Comparison of ENCODE assay signal across 11 cellular contexts in the genomic region with DNA sequence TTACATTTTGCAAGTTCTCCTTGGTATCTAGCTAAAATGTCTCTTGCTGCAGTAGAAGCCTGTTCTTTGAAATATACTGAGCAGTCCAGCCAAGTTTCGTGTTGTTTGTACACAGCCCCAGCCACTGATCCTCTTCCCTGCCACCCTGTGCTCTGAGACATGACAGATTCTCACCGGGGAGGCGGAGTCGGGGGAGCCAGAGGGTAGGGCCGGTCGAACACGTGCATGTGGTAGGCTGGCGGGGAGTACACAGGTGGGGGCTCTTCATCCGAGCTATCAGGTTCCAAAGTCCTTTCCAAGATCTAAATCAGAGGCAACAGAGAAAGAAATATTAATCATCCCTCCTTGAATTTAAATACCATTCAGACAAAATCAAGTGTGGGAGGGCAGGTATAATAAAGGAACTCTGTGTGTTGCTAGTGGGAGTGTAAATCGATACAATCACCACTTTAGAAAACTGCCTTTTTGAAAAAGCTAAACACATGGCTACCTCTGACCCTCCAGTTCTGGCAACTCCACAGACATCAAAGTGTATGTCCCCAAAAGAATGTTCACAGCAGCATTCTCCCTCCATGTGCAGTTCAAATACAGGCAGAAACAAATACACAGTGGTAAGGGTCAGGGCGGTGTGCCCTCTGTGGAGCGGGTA. TPM values are rescaled to one million over a fixed set of nuclear protein-coding genes. Genes with fewer than 3 reads are reported as not detected.
DNase-seq lines count a peak whose midpoint lies in the region; ATAC-seq and TF ChIP-seq lines count a peak whose summit lies in the region.
"Had no signal": no experiment of that assay in that cellular context is flagged by ENCODE, and none has a peak within 500 bp of the region (broad histone marks: within the 10 kb centered on the region; RNA-seq: fewer than 3 reads in every experiment).

No MANE protein-coding gene starts in this region.

- H3K9me2 ChIP-seq in MM.1S (replicated peaks; ENCODE audit: insufficient read depth, low read length), result no peaks in the 10 kb centered on the region

- no peak overlapping the region for H3K4me2 ChIP-seq in MM.1S (ENCODE audit: low read depth, low read length)

- TF ChIP-seq POLR2A in esophagus muscularis mucosa (IDR thresholded peaks at IDR 0.05; ENCODE audit: low read depth) (no peak), testis (IDR thresholded peaks at IDR 0.05) (no peak)

- H3K4me1 Mint-ChIP-seq in stimulated activated memory B cell treated with anti-CD40 and anti-IgM and Interleukin-4, amounts not matched to agents 10 μg/mL and 1 μg/mL and 100 μg/mL, for 72 hours, result peaks cover 9% of the 10 kb centered on the region
- H3K4me1 Mint-ChIP-seq: memory B cell had no signal

- no peak overlapping the region for H3K4me3 ChIP-seq in esophagus muscularis mucosa
- H3K4me3 ChIP-seq in rectal smooth muscle tissue (ENCODE audit: low read length), result no peak overlapping the region
- no peak overlapping the region for H3K4me3 ChIP-seq in MM.1S (ENCODE audit: low read length)
- H3K4me3 ChIP-seq in testis, result no peak overlapping the region
- H3K4me3 ChIP-seq in right atrium auricular region, result no peak overlapping the region

- intact Hi-C loops in esophagus muscularis mucosa (cut with DNase I), result loop anchor here (5.0 kb wide), 2 partner anchors 68 to 108 kb away; partner anchors contain the start of gene VEZF1
- intact Hi-C loops in testis (cut with DNase I; ENCODE audit: low total_unique reads), result no loop called here

- peaks cover 50% of the 10 kb centered on the region for H3K27me3 Mint-ChIP-seq in stimulated activated memory B cell treated with anti-CD40 and anti-IgM and Interleukin-4, amounts not matched to agents 10 μg/mL and 1 μg/mL and 100 μg/mL, for 72 hours

- TF ChIP-seq CTCF in esophagus muscularis mucosa (IDR thresholded peaks at IDR 0.05) (no peak), MM.1S (IDR thresholded peaks at IDR 0.05; ENCODE audit: low read length) (no peak), testis (IDR thresholded peaks at IDR 0.05) (no peak), right atrium auricular region (IDR thresholded peaks at IDR 0.05) (no peak)

- peak; percentile 23 for DNase-seq in DMS 273 treated with DMSO at 0.1 percent for 48 hours (lab: John Stamatoyannopoulos, UW)
- DNase-seq in NCI-H2227 treated with DMSO at 0.1 percent for 48 hours (lab: John Stamatoyannopoulos, UW), result peak; percentile 68
- DNase-seq in esophagus muscularis mucosa (ENCODE audit: extremely low spot score), result no peak
- no peak for DNase-seq in MM.1S
- DNase-seq in testis, result no peak
- DNase-seq in right atrium auricular region (ENCODE audit: low spot score), result no peak
- DNase-seq: DND-41, T-cell had no signal

- H3K27ac ChIP-seq in esophagus muscularis mucosa (replicated peaks in 1 of 4), result peak overlapping the region; percentile 88 to 95 (median 93)
- H3K27ac ChIP-seq in rectal smooth muscle tissue (ENCODE audit: low read depth, low read length), result peak overlapping the region; percentile 75
- no peak overlapping the region for H3K27ac ChIP-seq in MM.1S (ENCODE audit: low read length)
- H3K27ac ChIP-seq in testis, result no peak overlapping the region
- H3K27ac ChIP-seq in right atrium auricular region, result peak overlapping the region in 1 of 2 donors; percentile 82

- H3K27ac Mint-ChIP-seq in stimulated activated memory B cell treated with anti-CD40 and anti-IgM and Interleukin-4, amounts not matched to agents 10 μg/mL and 1 μg/mL and 100 μg/mL, for 72 hours, result no peak overlapping the region
- H3K27ac Mint-ChIP-seq: memory B cell, T-cell had no signal

- no peaks in the 10 kb centered on the region for H3K79me2 ChIP-seq in MM.1S (ENCODE audit: low read length)

- 57% methylated on average over 12 of the region's 12 CpGs for WGBS in esophagus muscularis mucosa
- WGBS in testis, 2 donors, result 67 to 79% methylated on average over 5 to 12 of the region's 12 CpGs

- H3K4me1 ChIP-seq in esophagus muscularis mucosa (peaks cover 64 to 91% (median 87%) of the 10 kb centered on the region in 4 donors), rectal smooth muscle tissue (ENCODE audit: control insufficient read depth, insufficient read depth, low read length) (peaks cover 61% of the 10 kb centered on the region), MM.1S (ENCODE audit: low read length) (peaks cover 23% of the 10 kb centered on the region), testis (peaks cover 21% of the 10 kb centered on the region), right atrium auricular region (peaks cover 0 to 66% of the 10 kb centered on the region in 2 donors)

- H3K9me3 ChIP-seq in esophagus muscularis mucosa (no peaks in the 10 kb centered on the region), MM.1S (replicated peaks; ENCODE audit: insufficient read depth, low read length) (no peaks in the 10 kb centered on the region), testis (no peaks in the 10 kb centered on the region), right atrium auricular region (no peaks in the 10 kb centered on the region)

- H3K27me3 ChIP-seq in esophagus muscularis mucosa, result no peaks in the 10 kb centered on the region
- H3K27me3 ChIP-seq in rectal smooth muscle tissue (ENCODE audit: control insufficient read depth, insufficient read depth, low read length), result no peaks in the 10 kb centered on the region
- peaks cover 7% of the 10 kb centered on the region for H3K27me3 ChIP-seq in MM.1S (replicated peaks; ENCODE audit: insufficient read depth, low read length)
- no peaks in the 10 kb centered on the region for H3K27me3 ChIP-seq in testis
- H3K27me3 ChIP-seq in right atrium auricular region, result no peaks in the 10 kb centered on the region

- H3K36me3 Mint-ChIP-seq in stimulated activated memory B cell treated with anti-CD40 and anti-IgM and Interleukin-4, amounts not matched to agents 10 μg/mL and 1 μg/mL and 100 μg/mL, for 72 hours, result no peaks in the 10 kb centered on the region
- H3K36me3 Mint-ChIP-seq: memory B cell, T-cell had no signal

- no peaks in the 10 kb centered on the region for H4K20me1 ChIP-seq in MM.1S (ENCODE audit: insufficient read depth, low read length)

- H3K4me3 Mint-ChIP-seq in stimulated activated memory B cell treated with anti-CD40 and anti-IgM and Interleukin-4, amounts not matched to agents 10 μg/mL and 1 μg/mL and 100 μg/mL, for 72 hours, result no peak overlapping the region
- H3K4me3 Mint-ChIP-seq: memory B cell, T-cell had no signal

- H3K9me3 Mint-ChIP-seq in stimulated activated memory B cell treated with anti-CD40 and anti-IgM and Interleukin-4, amounts not matched to agents 10 μg/mL and 1 μg/mL and 100 μg/mL, for 72 hours, result no peaks in the 10 kb centered on the region
- H3K9me3 Mint-ChIP-seq: memory B cell had no signal

- H3F3A ChIP-seq in MM.1S (ENCODE audit: insufficient read depth, low read length), result peaks cover 5% of the 10 kb centered on the region; the same call in 1 of the 2 replicates

- H3K9ac ChIP-seq in rectal smooth muscle tissue (ENCODE audit: low read length) (no peak overlapping the region), MM.1S (ENCODE audit: low read length) (no peak overlapping the region)

- H2AFZ ChIP-seq in MM.1S (ENCODE audit: low read length), result no peak overlapping the region

- no peak for TF ChIP-seq EP300 in esophagus muscularis mucosa (IDR thresholded peaks at IDR 0.05)

- no peak for ATAC-seq in stimulated activated memory B cell treated with anti-CD40 and anti-IgM and Interleukin-4, amounts not matched to agents 10 μg/mL and 1 μg/mL and 100 μg/mL, for 72 hours

- H3K36me3 ChIP-seq in esophagus muscularis mucosa (peaks cover 3 to 60% (median 43%) of the 10 kb centered on the region in 4 donors), rectal smooth muscle tissue (ENCODE audit: control insufficient read depth, insufficient read depth, low read length) (peaks cover 6% of the 10 kb centered on the region), MM.1S (replicated peaks; ENCODE audit: insufficient read depth, low read length) (no peaks in the 10 kb centered on the region), testis (ENCODE audit: low read depth, missing control alignments) (no peaks in the 10 kb centered on the region), right atrium auricular region (peaks cover 20% of the 10 kb centered on the region)

RNA-seq across cellular contexts. Expression of gene MRPS23, which starts 29.7 kb away (rescaled TPM):
- 10 to 100 TPM; 11.6 to 22.2 (median 16.9) TPM for total RNA-seq in esophagus muscularis mucosa
- 10 to 100 TPM; 14.1 to 25.1 TPM for total RNA-seq in testis
- 57.4 TPM for polyA plus RNA-seq in testis (ENCODE audit: insufficient read depth, low read depth, low replicate concordance)
- total RNA-seq in right atrium auricular region, result 10 to 100 TPM; 24.1 to 35.3 TPM

Comparison
In these comparisons a context has a peak if more than half of its experiments do, and no peak if none do; other contexts are left out.
1. DNase-seq: peak in DMS 273 treated with DMSO at 0.1 percent for 48 hours (single experiment) and NCI-H2227 treated with DMSO at 0.1 percent for 48 hours (single experiment); none in esophagus muscularis mucosa (single experiment), MM.1S (single experiment), testis (single experiment) and right atrium auricular region (single experiment).
2. H3K27ac ChIP-seq: peak in esophagus muscularis mucosa (4 of 4) and rectal smooth muscle tissue (single experiment); none in MM.1S (single experiment) and testis (0 of 2).